ENCODE assay signal across 8 cellular contexts in genomic region chr18:76495435-76496199, GRCh38. TPM values are rescaled to one million over a fixed set of nuclear protein-coding genes. Genes with fewer than 3 reads are reported as not detected.
DNase-seq lines count a peak whose midpoint lies in the region; ATAC-seq and TF ChIP-seq lines count a peak whose summit lies in the region.

No MANE protein-coding gene starts in this region.

- TF ChIP-seq CTCF in adrenal gland (IDR thresholded peaks at IDR 0.05) (no peak), sigmoid colon (IDR thresholded peaks at IDR 0.05) (no peak)

- TF ChIP-seq EP300 in sigmoid colon (IDR thresholded peaks at IDR 0.05) = no peak

- TF ChIP-seq POLR2A in GM19099 (IDR thresholded peaks at IDR 0.05; ENCODE audit: extremely low read depth, insufficient read length, low read depth) = peak; percentile 65
- TF ChIP-seq POLR2A in adrenal gland (IDR thresholded peaks at IDR 0.05) = peak; percentile 73 to 94
- peak in 1 of 2 donors; percentile 40 for TF ChIP-seq POLR2A in sigmoid colon (IDR thresholded peaks at IDR 0.05)

- intact Hi-C loops in adrenal gland (cut with DNase I) = no loop called here
- intact Hi-C loops in sigmoid colon (cut with DNase I) = loop anchor here (5.0 to 10.0 kb wide), 3 partner anchors 98 to 329 kb away; partner anchors contain the start of gene ZNF236

- H3K36me3 ChIP-seq in BLaER1 (no peaks in the 10 kb centered on the region), adrenal gland (replicated peaks in 1 of 2) (no peaks in the 10 kb centered on the region), sigmoid colon (no peaks in the 10 kb centered on the region)

- peak; percentile 83 for DNase-seq in NCI-H2227 (lab: John Stamatoyannopoulos, UW; ENCODE audit: unreplicated experiment)
- peak; percentile 65 to 84 (median 81) for DNase-seq in adrenal gland
- DNase-seq in sigmoid colon = peak; percentile 77

- peak overlapping the region; percentile 88 for H3K9ac ChIP-seq in BLaER1

- H3K4me2 ChIP-seq in BLaER1 = peak overlapping the region; percentile 89

- H3K27me3 ChIP-seq in BLaER1 = no peaks in the 10 kb centered on the region
- no peaks in the 10 kb centered on the region for H3K27me3 ChIP-seq in adrenal gland
- no peaks in the 10 kb centered on the region for H3K27me3 ChIP-seq in sigmoid colon

- peak overlapping the region; percentile 87 for H3K4me3 ChIP-seq in BLaER1
- peak overlapping the region; percentile 30 to 95 (median 51) for H3K4me3 ChIP-seq in adrenal gland
- H3K4me3 ChIP-seq in iPS-11a (ENCODE audit: low read depth, low read length) = peak overlapping the region; percentile 57
- H3K4me3 ChIP-seq in sigmoid colon = peak overlapping the region; percentile 62 to 74 (median 66)

- no peak for ATAC-seq in HG03442 (IDR thresholded peaks at IDR 0.05; ENCODE audit: unreplicated experiment)
- ATAC-seq in GM21423 (IDR thresholded peaks at IDR 0.05; ENCODE audit: unreplicated experiment) = no peak

- WGBS in adrenal gland, 4 donors = 0 to 3% (median 1%) methylated on average over 10 to 44 of the region's 44 CpGs
- WGBS in sigmoid colon, 2 donors = 1% methylated on average over 44 of the region's 44 CpGs

- H3K4me1 ChIP-seq in BLaER1 (peaks cover 20% of the 10 kb centered on the region), adrenal gland (replicated peaks in 1 of 2) (peaks cover under 1 to 8% of the 10 kb centered on the region in 2 donors), sigmoid colon (peaks cover 0 to 23% (median 4%) of the 10 kb centered on the region in 4 donors)

- H3K27ac ChIP-seq in BLaER1 = peak overlapping the region; percentile 93
- peak overlapping the region; percentile 78 to 95 (median 90) for H3K27ac ChIP-seq in adrenal gland
- peak overlapping the region; percentile 84 to 94 (median 90) for H3K27ac ChIP-seq in sigmoid colon

- H3K9me3 ChIP-seq in BLaER1 (no peaks in the 10 kb centered on the region), adrenal gland (replicated peaks in 1 of 3) (no peaks in the 10 kb centered on the region), sigmoid colon (no peaks in the 10 kb centered on the region)

- H4K20me1 ChIP-seq in BLaER1 = peaks cover 13% of the 10 kb centered on the region

RNA-seq across cellular contexts. Expression of gene ZNF516, which starts 0.6 kb away (rescaled TPM):
- total RNA-seq in adrenal gland (10 to 100 TPM; 23.8 to 60.1 (median 36.2) TPM), sigmoid colon (10 to 100 TPM; 24.3 to 29.9 (median 26.9) TPM)
- polyA plus RNA-seq in adrenal gland (10 to 100 TPM in 2 of 3 donors, 1 to 10 TPM in 1; 8.6 to 18.0 (median 15.0) TPM), sigmoid colon (1 to 10 TPM; 2.1 to 6.1 (median 2.4) TPM)
